ENCODE assay signal across 1 cellular context in the genomic region with DNA sequence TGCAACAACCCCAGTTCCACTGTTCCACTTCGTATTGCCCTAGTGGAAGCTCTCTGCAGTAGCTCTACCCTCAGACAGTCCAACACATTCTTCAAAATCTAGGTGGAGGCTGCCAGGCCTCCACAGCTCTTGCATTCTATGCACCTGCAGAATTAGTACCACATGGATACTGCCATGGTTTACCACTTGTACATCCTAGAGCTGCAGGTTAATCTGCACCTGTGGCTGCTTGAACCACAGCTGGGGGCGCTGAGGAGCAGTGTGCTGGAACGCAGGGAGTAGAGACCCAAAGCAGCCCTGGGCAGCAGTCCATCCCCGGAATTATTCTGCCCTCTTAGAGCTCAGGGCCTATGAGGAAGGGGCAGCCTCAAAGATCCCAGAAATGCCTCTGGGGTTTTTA.
A peak's percentile ranks its signal among the peaks of the same experiment; 100 is the strongest.
TF ChIP-seq lines count a peak whose summit lies in the region.

No MANE protein-coding gene starts in this region.

TF ChIP-seq in H1, 55 proteins besides CTCF, POLR2A, EP300 and RAD21:
- TF ChIP-seq TEAD4 (IDR thresholded peaks at IDR 0.05; ENCODE audit: low read depth, low read length) (0 out of 2 replicates have a peak, but pooled peaks have one; percentile 16), CHD1 (IDR thresholded peaks at IDR 0.05; ENCODE audit: low read depth, low read length) (no peak)
TF ChIP-seq in H1: peak in this region for 1.
